Comparison of ENCODE assay signal across 8 cellular contexts in the genomic region with DNA sequence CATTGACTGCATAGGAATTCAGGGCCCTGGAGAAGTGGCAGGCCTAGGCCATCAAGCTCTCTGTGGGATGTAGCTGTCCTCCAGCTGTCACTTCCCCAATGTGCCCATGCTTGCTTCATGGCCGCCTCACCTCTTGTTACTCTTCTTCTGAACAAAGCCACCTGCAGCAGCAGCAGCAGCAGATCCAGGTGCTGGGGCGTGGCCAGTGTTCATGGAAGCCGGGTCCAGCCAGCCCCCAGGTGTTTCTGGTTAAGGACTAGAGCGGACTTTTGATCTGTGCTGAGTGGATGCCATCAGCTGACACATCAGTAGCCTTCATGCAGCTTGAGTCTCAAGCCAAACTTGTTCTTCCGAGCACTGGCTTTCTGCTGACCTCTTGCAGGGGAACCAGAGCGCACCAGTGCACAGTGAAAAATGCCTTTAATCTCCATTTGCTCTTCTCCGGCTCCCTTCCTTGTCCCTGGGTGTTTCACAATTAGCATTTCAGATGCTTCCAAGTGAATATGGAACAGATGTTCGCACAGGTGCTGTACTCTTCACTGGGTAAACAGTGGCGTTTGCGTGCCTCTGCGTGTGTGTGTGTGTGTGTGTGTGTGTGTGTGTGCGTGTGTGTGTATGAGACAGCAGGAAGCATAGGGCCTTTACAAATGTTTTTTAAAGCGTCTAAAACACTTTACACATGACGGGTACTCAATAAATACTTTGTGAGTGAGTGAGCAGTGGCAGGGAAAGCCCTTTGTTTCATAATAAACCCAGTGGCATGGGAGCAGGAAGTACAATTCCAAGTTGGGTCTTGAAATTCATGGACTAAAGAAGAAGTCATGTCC. TPM values are rescaled to one million over a fixed set of nuclear protein-coding genes. Genes with fewer than 3 reads are reported as not detected.
DNase-seq lines count a peak whose midpoint lies in the region; ATAC-seq and TF ChIP-seq lines count a peak whose summit lies in the region.

No MANE protein-coding gene starts in this region.

- H3K9me3 Mint-ChIP-seq in glutamatergic neuron (ENCODE audit: unreplicated experiment), result peaks cover 15% of the 10 kb centered on the region

- H3K27me3 ChIP-seq in SJCRH30, result no peaks in the 10 kb centered on the region

- peak overlapping the region; percentile 68 for H3K4me3 Mint-ChIP-seq in glutamatergic neuron (ENCODE audit: unreplicated experiment)

- H3K27me3 Mint-ChIP-seq in glutamatergic neuron (ENCODE audit: unreplicated experiment), result peaks cover 12% of the 10 kb centered on the region

- H3K27ac ChIP-seq in SJCRH30 (peak overlapping the region; percentile 85), substantia nigra (ENCODE audit: low read depth, low read length, poor library complexity, severe bottlenecking) (peak overlapping the region; percentile 75)

- TF ChIP-seq CTCF in glutamatergic neuron (IDR thresholded peaks at IDR 0.05; ENCODE audit: partially characterized antibody, unreplicated experiment), result no peak

- H3K4me1 ChIP-seq in SJCRH30, result peaks cover 67% of the 10 kb centered on the region

- peak overlapping the region; percentile 86 for H3K27ac Mint-ChIP-seq in glutamatergic neuron (ENCODE audit: unreplicated experiment)

- peak overlapping the region; percentile 1; the same call in 1 of the 2 replicates for H3K4me3 ChIP-seq in SJCRH30

- ATAC-seq in left cardiac atrium (no peak), Right ventricle myocardium inferior (no peak), GM21381 (IDR thresholded peaks at IDR 0.05; ENCODE audit: unreplicated experiment) (no peak)

- H3K9me3 ChIP-seq in SJCRH30 (replicated peaks), result no peaks in the 10 kb centered on the region

- no peaks in the 10 kb centered on the region for H3K36me3 Mint-ChIP-seq in glutamatergic neuron (ENCODE audit: unreplicated experiment)

- H3K4me1 Mint-ChIP-seq in glutamatergic neuron (ENCODE audit: low read depth, unreplicated experiment), result peaks cover 38% of the 10 kb centered on the region

- intact Hi-C loops in left cardiac atrium (cut with DNase I), result no loop called here
- intact Hi-C loops in Right ventricle myocardium inferior (cut with DNase I), result no loop called here

- DNase-seq in left cardiac atrium, result peak; percentile 18
- no peak for DNase-seq in Right ventricle myocardium inferior (ENCODE audit: missing footprints)
- DNase-seq in SJCRH30, result peak; percentile 57 to 77
- peak; percentile 22 for DNase-seq in glutamatergic neuron
- DNase-seq in substantia nigra (lab: John Stamatoyannopoulos, UW), result peak in 2 of 49 donors; percentile 32 to 47
- DNase-seq in activated naive CD4-positive, alpha-beta T cell (lab: John Stamatoyannopoulos, UW), result no peak
- no peak for DNase-seq in NOMO-1 treated with DMSO at 0.1 percent for 48 hours (lab: John Stamatoyannopoulos, UW; ENCODE audit: unreplicated experiment)

- no peaks in the 10 kb centered on the region for H3K36me3 ChIP-seq in SJCRH30

RNA-seq across cellular contexts. Expression of a gene that starts 20.1 kb away (rescaled TPM):
- total RNA-seq in left cardiac atrium, result 10 to 100 TPM; 66.1 to 80.6 TPM
- total RNA-seq in Right ventricle myocardium inferior, result 120 TPM
- total RNA-seq in SJCRH30 (2014; rRNA removed; shearing (Covaris generic)), result 14.3 and 18.4 TPM in 2 replicates
- 7.9 TPM for total RNA-seq in glutamatergic neuron (ENCODE audit: unreplicated experiment)

RNA-seq across cellular contexts. Expression of a gene that starts 55.9 kb away (rescaled TPM):
- total RNA-seq in left cardiac atrium, result 10 to 100 TPM; 10.8 to 13.0 TPM
- 18.1 TPM for total RNA-seq in Right ventricle myocardium inferior
- total RNA-seq in SJCRH30 (2014; rRNA removed; shearing (Covaris generic)), result 20.2 and 22.0 TPM in 2 replicates
- total RNA-seq in glutamatergic neuron (ENCODE audit: unreplicated experiment), result 6.7 TPM

RNA-seq across cellular contexts. Expression of a gene that starts 56.1 kb away (rescaled TPM):
- total RNA-seq in left cardiac atrium (10 to 100 TPM; 32.4 to 39.4 TPM), Right ventricle myocardium inferior (38.5 TPM), glutamatergic neuron (ENCODE audit: unreplicated experiment) (16.9 TPM)
- 43.7 and 47.6 TPM in 2 replicates for total RNA-seq in SJCRH30 (2014; rRNA removed; shearing (Covaris generic))

Comparison
In these comparisons a context has a peak if more than half of its experiments do, and no peak if none do; other contexts are left out.
1. DNase-seq: peak in left cardiac atrium (single experiment), SJCRH30 (2 of 2) and glutamatergic neuron (single experiment); none in Right ventricle myocardium inferior (single experiment), activated naive CD4-positive, alpha-beta T cell (0 of 4) and NOMO-1 treated with DMSO at 0.1 percent for 48 hours (single experiment).